Comparison of ENCODE assay signal across 12 cellular contexts in genomic region chr21:14603202-14603601, GRCh38. TPM values are rescaled to one million over a fixed set of nuclear protein-coding genes. Genes with fewer than 3 reads are reported as not detected.
DNase-seq lines count a peak whose midpoint lies in the region; ATAC-seq, FAIRE-seq and TF ChIP-seq lines count a peak whose summit lies in the region.
"Had no signal": no experiment of that assay in that cellular context is flagged by ENCODE, and none has a peak within 500 bp of the region (broad histone marks: within the 10 kb centered on the region; RNA-seq: fewer than 3 reads in every experiment).

No MANE protein-coding gene starts in this region.

- peaks cover 15% of the 10 kb centered on the region for H3K4me1 ChIP-seq in endothelial cell of umbilical vein (ENCODE audit: control insufficient read depth, extremely low read depth, insufficient read depth, low read length)

- H3K79me2 ChIP-seq in endothelial cell of umbilical vein (ENCODE audit: control insufficient read depth, insufficient read depth, low read length) = no peaks in the 10 kb centered on the region

- CTCF ChIA-PET in activated naive CD4-positive, alpha-beta T cell treated with anti-CD3 and anti-CD28 coated beads, Interleukin-2, amount 10 ng/mL, durations not matched to agents 7 days and 5 days (lab: Charles Lee) = interaction anchor here (1.0 to 1.4 kb wide), 4 partner anchors 10 to 135 kb away, joined by 3 to 4 read pairs (median 4); no protein-coding TSS in a partner anchor
- CTCF ChIA-PET in endothelial cell of umbilical vein (lab: Charles Lee) = interaction anchor here (1.2 to 1.8 kb wide), 3 partner anchors 67 to 135 kb away, joined by 3 to 11 read pairs (median 4); no protein-coding TSS in a partner anchor

- peak overlapping the region; percentile 26 for H3K27ac Mint-ChIP-seq in activated naive CD4-positive, alpha-beta T cell treated with anti-CD3 and anti-CD28 coated beads, Interleukin-2, amount 10 ng/mL, durations not matched to agents 7 days and 5 days
- peak overlapping the region; percentile 1 for H3K27ac Mint-ChIP-seq in stimulated activated memory B cell treated with anti-CD40 and anti-IgM and Interleukin-4, amounts not matched to agents 10 μg/mL and 1 μg/mL and 100 μg/mL, for 72 hours
- no peak overlapping the region for H3K27ac Mint-ChIP-seq in chondrocyte (ENCODE audit: unreplicated experiment)
- H3K27ac Mint-ChIP-seq: memory B cell; stimulated activated naive CD8-positive, alpha-beta T cell treated with anti-CD3 and anti-CD28 coated beads, Interleukin-15, Interleukin-2, amounts not matched to agents 100 ng/mL and 50 ng/mL, for 24 hours had no signal

- H3K27me3 ChIP-seq in endothelial cell of umbilical vein (ENCODE audit: control insufficient read depth in 2 of 2, insufficient read depth in 2 of 2, low read length in 2 of 2) = no peaks in the 10 kb centered on the region

- H4K20me1 ChIP-seq in endothelial cell of umbilical vein (replicated peaks; ENCODE audit: control insufficient read depth, extremely low read depth, insufficient read depth, low read length) = no peaks in the 10 kb centered on the region

- peak overlapping the region; percentile 1 for H2AFZ ChIP-seq in endothelial cell of umbilical vein (ENCODE audit: low read depth, low read length)

- no peak for TF ChIP-seq CTCF in endothelial cell of umbilical vein (IDR thresholded peaks at IDR 0.05; ENCODE audit: extremely low read depth in 1 of 2, insufficient read depth in 1 of 2, low read depth in 1 of 2, low read length in 2 of 2)
- no peak for TF ChIP-seq CTCF in chondrocyte (IDR thresholded peaks at IDR 0.05)

- TF ChIP-seq POLR2A in endothelial cell of umbilical vein (IDR thresholded peaks at IDR 0.05; ENCODE audit: low read depth, low read length) = no peak

- H3K9ac ChIP-seq in endothelial cell of umbilical vein (replicated peaks; ENCODE audit: extremely low read depth, insufficient read depth, low read length) = no peak overlapping the region

- no peaks in the 10 kb centered on the region for H3K27me3 Mint-ChIP-seq in activated naive CD4-positive, alpha-beta T cell treated with anti-CD3 and anti-CD28 coated beads, Interleukin-2, amount 10 ng/mL, durations not matched to agents 7 days and 5 days
- H3K27me3 Mint-ChIP-seq in stimulated activated memory B cell treated with anti-CD40 and anti-IgM and Interleukin-4, amounts not matched to agents 10 μg/mL and 1 μg/mL and 100 μg/mL, for 72 hours = no peaks in the 10 kb centered on the region
- no peaks in the 10 kb centered on the region for H3K27me3 Mint-ChIP-seq in chondrocyte (ENCODE audit: low read depth)
- H3K27me3 Mint-ChIP-seq: memory B cell; stimulated activated naive CD8-positive, alpha-beta T cell treated with anti-CD3 and anti-CD28 coated beads, Interleukin-15, Interleukin-2, amounts not matched to agents 100 ng/mL and 50 ng/mL, for 24 hours had no signal

- peaks cover 3% of the 10 kb centered on the region for H3K36me3 Mint-ChIP-seq in activated naive CD4-positive, alpha-beta T cell treated with anti-CD3 and anti-CD28 coated beads, Interleukin-2, amount 10 ng/mL, durations not matched to agents 7 days and 5 days
- H3K36me3 Mint-ChIP-seq in stimulated activated memory B cell treated with anti-CD40 and anti-IgM and Interleukin-4, amounts not matched to agents 10 μg/mL and 1 μg/mL and 100 μg/mL, for 72 hours = peaks cover 53% of the 10 kb centered on the region
- no peaks in the 10 kb centered on the region for H3K36me3 Mint-ChIP-seq in chondrocyte (ENCODE audit: low read depth)
- H3K36me3 Mint-ChIP-seq: memory B cell had no signal

- dilution Hi-C loops in endothelial cell of umbilical vein (cut with MboI; ENCODE audit: extremely low pct_ligation_motif_present, low sequenced_read_pairs) = no loop called here

- H3K4me3 ChIP-seq in endothelial cell of umbilical vein (replicated peaks in 1 of 3; ENCODE audit: insufficient read depth in 1 of 3, low read depth in 1 of 3, low read length in 3 of 3) = no peak overlapping the region
- H3K4me3 ChIP-seq: skin epidermis had no signal

- peak; percentile 71 for FAIRE-seq in endothelial cell of umbilical vein (lab: Jason Lieb, UNC)

- intact Hi-C loops in endothelial cell of umbilical vein (cut with micrococcal nuclease) = loop anchor here (1.0 to 2.0 kb wide), 2 partner anchors 56 to 109 kb away; partner anchors contain the start of gene SAMSN1

- no peaks in the 10 kb centered on the region for H3K9me3 ChIP-seq in endothelial cell of umbilical vein (replicated peaks; ENCODE audit: control insufficient read depth, insufficient read depth, low read length)

- H3K9me1 ChIP-seq in endothelial cell of umbilical vein (replicated peaks; ENCODE audit: control insufficient read depth, extremely low read depth, insufficient read depth, low read length) = no peaks in the 10 kb centered on the region

- H3K36me3 ChIP-seq in endothelial cell of umbilical vein (ENCODE audit: control insufficient read depth in 2 of 2, extremely low read depth in 1 of 2, insufficient read depth in 2 of 2, low read length in 2 of 2) = no peaks in the 10 kb centered on the region

- H3K9me3 Mint-ChIP-seq in activated naive CD4-positive, alpha-beta T cell treated with anti-CD3 and anti-CD28 coated beads, Interleukin-2, amount 10 ng/mL, durations not matched to agents 7 days and 5 days = peaks cover 5% of the 10 kb centered on the region
- no peaks in the 10 kb centered on the region for H3K9me3 Mint-ChIP-seq in stimulated activated memory B cell treated with anti-CD40 and anti-IgM and Interleukin-4, amounts not matched to agents 10 μg/mL and 1 μg/mL and 100 μg/mL, for 72 hours
- H3K9me3 Mint-ChIP-seq in chondrocyte (ENCODE audit: low read depth) = peaks cover 8% of the 10 kb centered on the region
- H3K9me3 Mint-ChIP-seq: memory B cell; stimulated activated naive CD8-positive, alpha-beta T cell treated with anti-CD3 and anti-CD28 coated beads, Interleukin-15, Interleukin-2, amounts not matched to agents 100 ng/mL and 50 ng/mL, for 24 hours had no signal

- no peak for ATAC-seq in stimulated activated memory B cell treated with anti-CD40 and anti-IgM and Interleukin-4, amounts not matched to agents 10 μg/mL and 1 μg/mL and 100 μg/mL, for 72 hours

- H3K4me1 Mint-ChIP-seq in activated naive CD4-positive, alpha-beta T cell treated with anti-CD3 and anti-CD28 coated beads, Interleukin-2, amount 10 ng/mL, durations not matched to agents 7 days and 5 days = peaks cover 45% of the 10 kb centered on the region
- peaks cover 13% of the 10 kb centered on the region for H3K4me1 Mint-ChIP-seq in stimulated activated memory B cell treated with anti-CD40 and anti-IgM and Interleukin-4, amounts not matched to agents 10 μg/mL and 1 μg/mL and 100 μg/mL, for 72 hours
- H3K4me1 Mint-ChIP-seq in chondrocyte (ENCODE audit: low read depth) = peaks cover 5% of the 10 kb centered on the region

- DNase-seq in activated naive CD4-positive, alpha-beta T cell treated with anti-CD3 and anti-CD28 coated beads, Interleukin-2, amount 10 ng/mL, durations not matched to agents 7 days and 5 days = no peak
- no peak for DNase-seq in activated naive CD4-positive, alpha-beta T cell treated with Interleukin-2 at 50 U/mL for 16 hours
- DNase-seq in RPMI7951 (ENCODE audit: low read depth) (peak; percentile 1), endothelial cell of umbilical vein (ENCODE audit: low read depth, low spot score) (peak; percentile 78), chondrocyte (ENCODE audit: low spot score) (no peak)
- DNase-seq in stimulated activated naive CD4-positive, alpha-beta T cell treated with Interleukin-2 at 50 U/mL for 16 hours (lab: John Stamatoyannopoulos, UW) = no peak
- no peak for DNase-seq in stimulated activated CD4-positive, alpha-beta T cell treated with anti-CD3 and anti-CD28 coated beads, Interleukin-2, amount 100 ng/mL, for 48 hours

- peak overlapping the region; percentile 81 for H3K4me2 ChIP-seq in endothelial cell of umbilical vein (ENCODE audit: insufficient read depth, low read length)

- H3K27ac ChIP-seq in endothelial cell of umbilical vein (ENCODE audit: insufficient read depth, low read depth, low read length) = peak overlapping the region; percentile 57

- no peak overlapping the region for H3K4me3 Mint-ChIP-seq in activated naive CD4-positive, alpha-beta T cell treated with anti-CD3 and anti-CD28 coated beads, Interleukin-2, amount 10 ng/mL, durations not matched to agents 7 days and 5 days
- H3K4me3 Mint-ChIP-seq in stimulated activated memory B cell treated with anti-CD40 and anti-IgM and Interleukin-4, amounts not matched to agents 10 μg/mL and 1 μg/mL and 100 μg/mL, for 72 hours = no peak overlapping the region
- no peak overlapping the region for H3K4me3 Mint-ChIP-seq in chondrocyte (ENCODE audit: unreplicated experiment)

- no TSS peak for BruUV-seq in endothelial cell of umbilical vein (replicated peaks; lab: Mats Ljungman, UMichigan)

- POLR2A ChIA-PET in endothelial cell of umbilical vein (lab: Charles Lee) = no interaction called here

TF ChIP-seq in endothelial cell of umbilical vein, 7 proteins besides CTCF, POLR2A, EP300 and RAD21:
- TF ChIP-seq POLR2AphosphoS5 (IDR thresholded peaks at IDR 0.05; ENCODE audit: insufficient read depth, low read depth, low read length) = peak; percentile 64
- peak; percentile 55 for TF ChIP-seq JUN (IDR thresholded peaks at IDR 0.05; ENCODE audit: borderline replicate concordance, insufficient read depth, insufficient read length, low read depth)
- peak; percentile 80 for TF ChIP-seq FOS (IDR thresholded peaks at IDR 0.05; ENCODE audit: borderline replicate concordance, insufficient read depth, low read length)
- TF ChIP-seq GATA2 (IDR thresholded peaks at IDR 0.05; ENCODE audit: insufficient read depth, insufficient read length, low read depth, low read length) = peak; percentile 49
- TF ChIP-seq MAX (IDR thresholded peaks at IDR 0.05; ENCODE audit: insufficient read depth, insufficient read length) = no peak
- no peak for TF ChIP-seq EZH2 (IDR thresholded peaks at IDR 0.05; ENCODE audit: borderline replicate concordance, low read depth, low read length, severe bottlenecking)
- no peak for TF ChIP-seq MYC (IDR thresholded peaks at IDR 0.05; ENCODE audit: low read depth, low read length)
TF ChIP-seq in endothelial cell of umbilical vein: peak in this region for 4.

RNA-seq across cellular contexts. Expression of gene SAMSN1, which starts 57.1 kb away (rescaled TPM):
- 0.12 and 0.98 TPM in 2 replicates for total RNA-seq in RPMI7951 (2014; rRNA removed; shearing (Covaris generic))
- 5.3 and 8.0 TPM in 2 replicates for total RNA-seq in endothelial cell of umbilical vein
- 1.5 and 2.5 TPM in 2 replicates for polyA plus RNA-seq in endothelial cell of umbilical vein
- polyA plus RNA-seq in endothelial cell of umbilical vein (2011; cell fraction: cytosol; rRNA removed) = 3.2 and 3.7 TPM in 2 replicates
- 6.2 and 8.4 TPM in 2 replicates for polyA plus RNA-seq in endothelial cell of umbilical vein (2011; cell fraction: nucleus; rRNA removed)
- polyA plus RNA-seq in endothelial cell of umbilical vein (2012) = 4.5 and 11.0 TPM in 2 replicates
- 2.4 and 7.4 TPM in 2 replicates for polyA minus RNA-seq in endothelial cell of umbilical vein
- polyA minus RNA-seq in endothelial cell of umbilical vein (2011; cell fraction: cytosol; rRNA and poly(A)+ RNA removed) = not detected
- 8.4 and 10.6 TPM in 2 replicates for polyA minus RNA-seq in endothelial cell of umbilical vein (2011; cell fraction: nucleus; rRNA and poly(A)+ RNA removed)
- total RNA-seq in chondrocyte = not detected in 3 replicates
- total RNA-seq: epithelial cell of proximal tubule had no signal

Comparison
In these comparisons a context has a peak if more than half of its experiments do, and no peak if none do; other contexts are left out.
1. DNase-seq: peak in RPMI7951 (single experiment) and endothelial cell of umbilical vein (single experiment); none in activated naive CD4-positive, alpha-beta T cell treated with anti-CD3 and anti-CD28 coated beads, Interleukin-2, amount 10 ng/mL, durations not matched to agents 7 days and 5 days (single experiment), activated naive CD4-positive, alpha-beta T cell treated with Interleukin-2 at 50 U/mL for 16 hours (single experiment), chondrocyte (single experiment), stimulated activated naive CD4-positive, alpha-beta T cell treated with Interleukin-2 at 50 U/mL for 16 hours (single experiment) and stimulated activated CD4-positive, alpha-beta T cell treated with anti-CD3 and anti-CD28 coated beads, Interleukin-2, amount 100 ng/mL, for 48 hours (0 of 2).